In genomic region chr7:128865996-128866877, GRCh38 we compare ENCODE assay signal across 19 cellular contexts. TPM values are rescaled to one million over a fixed set of nuclear protein-coding genes. Genes with fewer than 3 reads are reported as not detected.
DNase-seq lines count a peak whose midpoint lies in the region; ATAC-seq, FAIRE-seq and TF ChIP-seq lines count a peak whose summit lies in the region.
"Had no signal": no experiment of that assay in that cellular context is flagged by ENCODE, and none has a peak within 500 bp of the region (broad histone marks: within the 10 kb centered on the region; RNA-seq: fewer than 3 reads in every experiment).

No MANE protein-coding gene starts in this region.

- H3K4me1 ChIP-seq in K562 (replicated peaks in 1 of 2; ENCODE audit: control insufficient read depth in 2 of 2, insufficient read depth in 2 of 2, low read length in 2 of 2) = peaks cover 11 to 41% of the 10 kb centered on the region in 2 experiments

- no peak for TF ChIP-seq RAD21 in K562 (CRISPR knock-in tag; conservative IDR thresholded peaks at IDR 0.05 in 1 of 2, IDR thresholded peaks at IDR 0.05 in 1 of 2)

- CTCF ChIA-PET in K562 (lab: Yijun Ruan, JAX; ENCODE audit: low intra/inter-chr PET ratio) = no interaction called here

- no peak overlapping the region for H3K27ac ChIP-seq in K562 (ENCODE audit: extremely low read depth, low read depth, low read length)
- H3K27ac ChIP-seq: BLaER1, GM23248, KMS-11 had no signal

- ATAC-seq in natural killer cell (no peak), K562 (no peak), memory B cell (ENCODE audit: low read depth) (no peak)
- no peak for ATAC-seq in natural killer cell treated with Interleukin-12 subunit alpha and Interleukin-12 subunit beta and Interleukin-15 and Interleukin-18, amount 100 ng/mL, for 72 hours

- no peaks in the 10 kb centered on the region for H3K27me3 ChIP-seq in K562 (ENCODE audit: control insufficient read depth in 2 of 2, insufficient read depth in 2 of 2, low read length in 2 of 2)

- H3K9ac ChIP-seq in K562 (ENCODE audit: insufficient read depth in 1 of 2, low read depth in 2 of 2, low read length in 2 of 2) = peak overlapping the region in 1 of 2 experiments; percentile 66; a peak in 2 of 4 replicates
- H3K9ac ChIP-seq: BLaER1, GM23248, KMS-11 had no signal

- H3K4me3 Mint-ChIP-seq in natural killer cell (peak overlapping the region; percentile 0), memory B cell (no peak overlapping the region), type B pancreatic cell (peak overlapping the region; percentile 59)
- H3K4me3 Mint-ChIP-seq in natural killer cell treated with Interleukin-12 subunit alpha and Interleukin-12 subunit beta and Interleukin-15 and Interleukin-18, amount 100 ng/mL, for 72 hours = no peak overlapping the region

- H3K36me3 Mint-ChIP-seq in natural killer cell (no peaks in the 10 kb centered on the region), memory B cell (peaks cover 19% of the 10 kb centered on the region), type B pancreatic cell (peaks cover 17% of the 10 kb centered on the region)
- peaks cover 8% of the 10 kb centered on the region for H3K36me3 Mint-ChIP-seq in natural killer cell treated with Interleukin-12 subunit alpha and Interleukin-12 subunit beta and Interleukin-15 and Interleukin-18, amount 100 ng/mL, for 72 hours

- no peaks in the 10 kb centered on the region; the same call in 1 of the 2 replicates for H4K20me1 ChIP-seq in K562 (replicated peaks; ENCODE audit: control insufficient read depth, insufficient read depth, low read length)

- H3K79me2 ChIP-seq in K562 (ENCODE audit: control insufficient read depth, insufficient read depth, low read length) = peaks cover 46% of the 10 kb centered on the region

- no TSS peak for BruUV-seq in K562 (replicated peaks; lab: Mats Ljungman, UMichigan)

- TF ChIP-seq POLR2A in K562 (conservative IDR thresholded peaks at IDR 0.05) = no peak; the same call in none of the 2 replicates

- no peaks in the 10 kb centered on the region for H3K9me3 Mint-ChIP-seq in natural killer cell
- H3K9me3 Mint-ChIP-seq in natural killer cell treated with Interleukin-12 subunit alpha and Interleukin-12 subunit beta and Interleukin-15 and Interleukin-18, amount 100 ng/mL, for 72 hours = no peaks in the 10 kb centered on the region
- H3K9me3 Mint-ChIP-seq in memory B cell = no peaks in the 10 kb centered on the region
- H3K9me3 Mint-ChIP-seq in type B pancreatic cell = no peaks in the 10 kb centered on the region

- no peak for TF ChIP-seq CTCF in natural killer cell (IDR thresholded peaks at IDR 0.05)
- TF ChIP-seq CTCF in K562 (IDR thresholded peaks at IDR 0.05 in 2 of 3, conservative IDR thresholded peaks at IDR 0.05 in 1 of 3; ENCODE audit: insufficient read depth in 2 of 3, low read depth in 1 of 3, low read length in 3 of 3) = no peak
- no peak for TF ChIP-seq CTCF in type B pancreatic cell (conservative IDR thresholded peaks at IDR 0.05)

- no peak for TF ChIP-seq EP300 in K562 (IDR thresholded peaks at IDR 0.05; ENCODE audit: low read length)

- WGBS in K562 (ENCODE audit: insufficient coverage, low coverage, missing lambda C conversion rate) = 94% methylated on average over 26 of the region's 27 CpGs

- no peak overlapping the region for H3K4me3 ChIP-seq in K562
- H3K4me3 ChIP-seq: BLaER1, GM23248 had no signal

- POLR2A ChIA-PET in K562 (lab: Yijun Ruan, JAX) = interaction anchor here (1.0 to 7.1 kb wide), 3 partner anchors 9 to 126 kb away, joined by 3 to 40 read pairs (median 9); partner anchors contain the start of gene CALU

- no peaks in the 10 kb centered on the region for H3K9me3 ChIP-seq in K562 (replicated peaks; ENCODE audit: control insufficient read depth, insufficient read depth, low read depth, low read length)
- H3K9me3 ChIP-seq: BLaER1 had no signal

- H2AFZ ChIP-seq in K562 (ENCODE audit: low read depth, low read length) = no peak overlapping the region
- H2AFZ ChIP-seq: GM23248 had no signal

- no peak overlapping the region for H3K27ac Mint-ChIP-seq in natural killer cell
- H3K27ac Mint-ChIP-seq in natural killer cell treated with Interleukin-12 subunit alpha and Interleukin-12 subunit beta and Interleukin-15 and Interleukin-18, amount 100 ng/mL, for 72 hours = no peak overlapping the region
- H3K27ac Mint-ChIP-seq in memory B cell = peak overlapping the region; percentile 29
- no peak overlapping the region for H3K27ac Mint-ChIP-seq in type B pancreatic cell

- H3K9me1 ChIP-seq in K562 (ENCODE audit: control insufficient read depth, insufficient read depth, low read length) = no peaks in the 10 kb centered on the region

- intact Hi-C loops in natural killer cell (cut with micrococcal nuclease) = no loop called here
- intact Hi-C loops in K562 (cut with micrococcal nuclease) = no loop called here

- peaks cover 45% of the 10 kb centered on the region for H3K36me3 ChIP-seq in K562 (ENCODE audit: control insufficient read depth, insufficient read depth, low read length)

- H3K27me3 Mint-ChIP-seq in natural killer cell (ENCODE audit: low read depth in 2 of 2) = peaks cover 0 to 5% of the 10 kb centered on the region in 2 donors
- no peaks in the 10 kb centered on the region for H3K27me3 Mint-ChIP-seq in natural killer cell treated with Interleukin-12 subunit alpha and Interleukin-12 subunit beta and Interleukin-15 and Interleukin-18, amount 100 ng/mL, for 72 hours
- peaks cover 5% of the 10 kb centered on the region for H3K27me3 Mint-ChIP-seq in memory B cell
- peaks cover 27% of the 10 kb centered on the region for H3K27me3 Mint-ChIP-seq in type B pancreatic cell

- H3K4me1 Mint-ChIP-seq in natural killer cell = peaks cover 16 to 41% of the 10 kb centered on the region in 2 donors
- H3K4me1 Mint-ChIP-seq in natural killer cell treated with Interleukin-12 subunit alpha and Interleukin-12 subunit beta and Interleukin-15 and Interleukin-18, amount 100 ng/mL, for 72 hours (ENCODE audit: low read depth in 2 of 2) = peaks cover 30 to 40% of the 10 kb centered on the region in 2 donors
- H3K4me1 Mint-ChIP-seq in memory B cell = peaks cover 40% of the 10 kb centered on the region
- peaks cover 45% of the 10 kb centered on the region for H3K4me1 Mint-ChIP-seq in type B pancreatic cell (ENCODE audit: unreplicated experiment)

- in situ Hi-C loops in K562 (cut with MboI) = no loop called here

- FAIRE-seq in K562 (lab: Jason Lieb, UNC) = no peak
- FAIRE-seq: D721Med, GM12892 had no signal

- no peak overlapping the region for H3K4me2 ChIP-seq in K562 (ENCODE audit: insufficient read depth, low read length)
- H3K4me2 ChIP-seq: BLaER1, KMS-11 had no signal

- DNase-seq in natural killer cell (no peak), K562 (ENCODE audit: extremely low read depth in 1 of 4, low spot score in 3 of 4) (no peak), memory B cell (ENCODE audit: low spot score in 2 of 2) (no peak), type B pancreatic cell (ENCODE audit: extremely low spot score, unreplicated experiment) (no peak), HuH-7 (ENCODE audit: low spot score) (no peak), nucleus accumbens (lab: John Stamatoyannopoulos, UW) (no peak), NCI-H748 (lab: John Stamatoyannopoulos, UW; ENCODE audit: unreplicated experiment) (no peak)
- DNase-seq in natural killer cell treated with Interleukin-12 subunit alpha and Interleukin-12 subunit beta and Interleukin-15 and Interleukin-18, amount 100 ng/mL, for 72 hours (ENCODE audit: low spot score) = no peak
- DNase-seq: 8988T, AML-193, DND-41, GDM1, GM23248, H7, IMR-90 had no signal

RNA-seq across cellular contexts. Expression of gene ATP6V1F, which starts 3.6 kb away (rescaled TPM):
- total RNA-seq in natural killer cell (10 to 100 TPM; 82.9 to 98.0 (median 94.3) TPM), K562 (2014; rRNA removed) (265 and 341 TPM in 2 replicates), K562 (2014; rRNA removed; fragmentation: Illumina TruSeq; extraction: Trizol) (174 and 206 TPM in 2 replicates), K562 (2015; rRNA removed; fragmentation: Illumina TruSeq; extraction: Trizol) (332 and 336 TPM in 2 replicates), K562 (2021) (378 and 393 TPM in 2 replicates), type B pancreatic cell (ENCODE audit: low replicate concordance) (144 and 157 TPM in 2 replicates)
- 100 to 1,000 TPM; 115 to 145 TPM for total RNA-seq in natural killer cell treated with Interleukin-12 subunit alpha and Interleukin-12 subunit beta and Interleukin-15 and Interleukin-18, amount 100 ng/mL, for 72 hours
- total RNA-seq in K562 (2011; cell fraction: chromatin; rRNA removed; ENCODE audit: low replicate concordance) = 21.6 and 54.5 TPM in 2 replicates
- 72.7 and 74.7 TPM in 2 replicates for total RNA-seq in K562 (2011; cell fraction: nucleolus; rRNA removed)
- total RNA-seq in K562 (2011; cell fraction: nucleoplasm; rRNA removed) = 70.9 and 89.2 TPM in 2 replicates
- polyA plus RNA-seq in K562 (2011; rRNA removed) (507 and 542 TPM in 2 replicates), K562 (2014; fragmentation: Illumina TruSeq; extraction: Trizol) (604 and 714 TPM in 2 replicates), K562 (2014; fragmentation: Nextera tagmentation; extraction: Ambion mirVana) (1,000 to 10,000 TPM in 1 of 2 experiments, 100 to 1,000 TPM in 1; 733 to 1,123 TPM), K562 (2014; rRNA removed) (568 and 645 TPM in 2 replicates)
- polyA plus RNA-seq in K562 (2011; cell fraction: cytosol; rRNA removed) = 869 and 1,641 TPM in 2 replicates
- 256 and 267 TPM in 2 replicates for polyA plus RNA-seq in K562 (2011; cell fraction: nucleus; rRNA removed)
- 454 and 820 TPM in 2 replicates for polyA plus RNA-seq in K562 (2012)
- 83.2 and 101 TPM in 2 replicates for polyA minus RNA-seq in K562 (2011; rRNA and poly(A)+ RNA removed)
- polyA minus RNA-seq in K562 (2011; cell fraction: cytosol; rRNA and poly(A)+ RNA removed) = 93.9 and 97.2 TPM in 2 replicates
- polyA minus RNA-seq in K562 (2011; cell fraction: nucleus; rRNA and poly(A)+ RNA removed) = 35.3 and 68.5 TPM in 2 replicates

RNA-seq across cellular contexts. Expression of gene FLNC, which starts 36.0 kb away (rescaled TPM):
- under 1 TPM in 2 of 3 donors, not detected in 1; 0.05 to 0.25 TPM for total RNA-seq in natural killer cell
- not detected for total RNA-seq in natural killer cell treated with Interleukin-12 subunit alpha and Interleukin-12 subunit beta and Interleukin-15 and Interleukin-18, amount 100 ng/mL, for 72 hours
- total RNA-seq in K562 (2011; cell fraction: chromatin; rRNA removed; ENCODE audit: low replicate concordance) = 62.5 and 206 TPM in 2 replicates
- total RNA-seq in K562 (2011; cell fraction: nucleolus; rRNA removed) = 132 and 134 TPM in 2 replicates
- 72.1 and 81.0 TPM in 2 replicates for total RNA-seq in K562 (2011; cell fraction: nucleoplasm; rRNA removed)
- total RNA-seq in K562 (2014; rRNA removed) = 60.7 and 94.5 TPM in 2 replicates
- total RNA-seq in K562 (2014; rRNA removed; fragmentation: Illumina TruSeq; extraction: Trizol) = 11.4 and 18.2 TPM in 2 replicates
- total RNA-seq in K562 (2015; rRNA removed; fragmentation: Illumina TruSeq; extraction: Trizol) = 28.8 and 33.3 TPM in 2 replicates
- 148 and 155 TPM in 2 replicates for total RNA-seq in K562 (2021)
- 10.3 and 11.4 TPM in 2 replicates for polyA plus RNA-seq in K562 (2011; rRNA removed)
- polyA plus RNA-seq in K562 (2011; cell fraction: cytosol; rRNA removed) = 11.4 and 26.8 TPM in 2 replicates
- polyA plus RNA-seq in K562 (2011; cell fraction: nucleus; rRNA removed) = 58.5 and 126 TPM in 2 replicates
- 66.6 and 106 TPM in 2 replicates for polyA plus RNA-seq in K562 (2012)
- 32.8 and 55.3 TPM in 2 replicates for polyA plus RNA-seq in K562 (2014; fragmentation: Illumina TruSeq; extraction: Trizol)
- 1 to 10 TPM in 1 of 2 experiments, under 1 TPM in 1; 0.90 to 1.1 TPM for polyA plus RNA-seq in K562 (2014; fragmentation: Nextera tagmentation; extraction: Ambion mirVana)
- polyA plus RNA-seq in K562 (2014; rRNA removed) = 29.0 and 34.7 TPM in 2 replicates
- 15.1 and 41.9 TPM in 2 replicates for polyA minus RNA-seq in K562 (2011; rRNA and poly(A)+ RNA removed)
- 127 and 146 TPM in 2 replicates for polyA minus RNA-seq in K562 (2011; cell fraction: cytosol; rRNA and poly(A)+ RNA removed)
- 53.1 and 53.6 TPM in 2 replicates for polyA minus RNA-seq in K562 (2011; cell fraction: nucleus; rRNA and poly(A)+ RNA removed)
- 20.3 and 54.0 TPM in 2 replicates for total RNA-seq in type B pancreatic cell (ENCODE audit: low replicate concordance)

RNA-seq across cellular contexts. Expression of gene KCP, which starts 44.3 kb away (rescaled TPM):
- under 1 TPM in 2 of 3 donors, not detected in 1; 0.49 to 0.95 TPM for total RNA-seq in natural killer cell
- 1 to 10 TPM in 1 of 2 donors, under 1 TPM in 1; 0.17 to 1.1 TPM for total RNA-seq in natural killer cell treated with Interleukin-12 subunit alpha and Interleukin-12 subunit beta and Interleukin-15 and Interleukin-18, amount 100 ng/mL, for 72 hours
- total RNA-seq in K562 (2011; cell fraction: chromatin; rRNA removed; ENCODE audit: low replicate concordance) = 0.19 and 2.1 TPM in 2 replicates
- total RNA-seq in K562 (2011; cell fraction: nucleolus; rRNA removed) = 0.79 and 1.3 TPM in 2 replicates
- 0.73 and 0.84 TPM in 2 replicates for total RNA-seq in K562 (2011; cell fraction: nucleoplasm; rRNA removed)
- total RNA-seq in K562 (2014; rRNA removed) = 0.09 TPM in 1 of 2 replicates, not detected in the other
- not detected in 2 replicates for total RNA-seq in K562 (2014; rRNA removed; fragmentation: Illumina TruSeq; extraction: Trizol)
- total RNA-seq in K562 (2015; rRNA removed; fragmentation: Illumina TruSeq; extraction: Trizol) = 0.15 TPM in 1 of 2 replicates, not detected in the other
- 0.16 TPM in 1 of 2 replicates, not detected in the other for total RNA-seq in K562 (2021)
- polyA plus RNA-seq in K562 (2011; rRNA removed) = 0.07 and 0.09 TPM in 2 replicates
- polyA plus RNA-seq in K562 (2011; cell fraction: cytosol; rRNA removed) = 0.15 TPM in 1 of 2 replicates, not detected in the other
- polyA plus RNA-seq in K562 (2011; cell fraction: nucleus; rRNA removed) = 0.86 and 1.5 TPM in 2 replicates
- 0.34 and 3.9 TPM in 2 replicates for polyA plus RNA-seq in K562 (2012)
- not detected in 2 replicates for polyA plus RNA-seq in K562 (2014; fragmentation: Illumina TruSeq; extraction: Trizol)
- under 1 TPM; 0.06 to 0.17 TPM for polyA plus RNA-seq in K562 (2014; fragmentation: Nextera tagmentation; extraction: Ambion mirVana)
- 0.09 and 0.15 TPM in 2 replicates for polyA plus RNA-seq in K562 (2014; rRNA removed)
- 0.11 TPM in 1 of 2 replicates, not detected in the other for polyA minus RNA-seq in K562 (2011; rRNA and poly(A)+ RNA removed)
- polyA minus RNA-seq in K562 (2011; cell fraction: cytosol; rRNA and poly(A)+ RNA removed) = not detected in 2 replicates
- 0.54 and 0.67 TPM in 2 replicates for polyA minus RNA-seq in K562 (2011; cell fraction: nucleus; rRNA and poly(A)+ RNA removed)
- 1.3 and 4.2 TPM in 2 replicates for total RNA-seq in type B pancreatic cell (ENCODE audit: low replicate concordance)
- total RNA-seq: GM23248, IMR-90 had no signal

Comparison
In these comparisons a context has a peak if more than half of its experiments do, and no peak if none do; other contexts are left out.
1. H3K4me3 Mint-ChIP-seq: peak in natural killer cell (single experiment) and type B pancreatic cell (single experiment); none in natural killer cell treated with Interleukin-12 subunit alpha and Interleukin-12 subunit beta and Interleukin-15 and Interleukin-18, amount 100 ng/mL, for 72 hours (single experiment) and memory B cell (single experiment).
2. RNA of gene FLNC, which starts 36.0 kb away (total RNA-seq): 11.4 to 206 TPM in K562 and 20.3 to 54.0 TPM in type B pancreatic cell; 0.05 to 0.25 TPM in natural killer cell and not detected in natural killer cell treated with Interleukin-12 subunit alpha and Interleukin-12 subunit beta and Interleukin-15 and Interleukin-18, amount 100 ng/mL, for 72 hours; every median in the first group is over 4 times any median in the second.